16 cellular contexts compared by ENCODE assay signal in genomic region chr4:1784395-1784788, GRCh38. TPM values are rescaled to one million over a fixed set of nuclear protein-coding genes. Genes with fewer than 3 reads are reported as not detected.
"Had no signal": no experiment of that assay in that cellular context is flagged by ENCODE, and none has a peak within 500 bp of the region (broad histone marks: within the 10 kb centered on the region; RNA-seq: fewer than 3 reads in every experiment).

No MANE protein-coding gene starts in this region.

- H3K36me3 ChIP-seq: prostate gland, sigmoid colon, thoracic aorta had no signal

- H3K4me1 Mint-ChIP-seq: stimulated activated naive CD8-positive, alpha-beta T cell treated with anti-CD3 and anti-CD28 coated beads, Interleukin-15, amount 100 ng/mL, for 72 hours had no signal

- H3K36me3 Mint-ChIP-seq: activated CD4-positive, alpha-beta memory T cell treated with anti-CD3 and anti-CD28 coated beads for 36 hours; natural killer cell treated with Interleukin-12 subunit alpha and Interleukin-12 subunit beta and Interleukin-15 and Interleukin-18, amount 100 ng/mL, for 72 hours had no signal

- DNase-seq: activated CD4-positive, alpha-beta memory T cell treated with anti-CD3 and anti-CD28 coated beads for 36 hours; activated CD4-positive, alpha-beta T cell treated with anti-CD3 and anti-CD28 coated beads for 1 hour; activated naive CD4-positive, alpha-beta T cell; activated T-cell treated with anti-CD3 and anti-CD28 coated beads, Interleukin-2, amount 50 U/mL, for 48 hours; effector memory CD8-positive, alpha-beta T cell; occipital lobe; sigmoid colon; stimulated activated CD4-positive, alpha-beta T cell treated with anti-CD3 and anti-CD28 coated beads, Interleukin-12 subunit alpha, Interleukin-12 subunit beta, amount 100 ng/mL, for 4 hours; stimulated activated CD8-positive, alpha-beta memory T cell treated with anti-CD3 and anti-CD28 coated beads, Interleukin-4, amount 100 ng/mL, for 48 hours; stimulated activated naive CD8-positive, alpha-beta T cell treated with anti-CD3 and anti-CD28 coated beads, Interleukin-15, amount 100 ng/mL, for 72 hours had no signal

- H3K9me3 ChIP-seq: prostate gland, sigmoid colon, thoracic aorta had no signal

- ATAC-seq: effector memory CD8-positive, alpha-beta T cell; natural killer cell treated with Interleukin-12 subunit alpha and Interleukin-12 subunit beta and Interleukin-15 and Interleukin-18, amount 100 ng/mL, for 72 hours; stimulated activated naive CD8-positive, alpha-beta T cell treated with anti-CD3 and anti-CD28 coated beads, Interleukin-15, amount 100 ng/mL, for 72 hours had no signal

- H3K27ac Mint-ChIP-seq: activated CD4-positive, alpha-beta memory T cell treated with anti-CD3 and anti-CD28 coated beads for 36 hours; dendritic cell treated with granulocyte-macrophage colony-stimulating factor and Interleukin-4, amounts not matched to agents 40 ng/mL and 50 ng/mL, for 4 days; effector memory CD8-positive, alpha-beta T cell; natural killer cell treated with Interleukin-12 subunit alpha and Interleukin-12 subunit beta and Interleukin-15 and Interleukin-18, amount 100 ng/mL, for 72 hours had no signal

- FAIRE-seq: urothelium cell line had no signal

- H3K27ac ChIP-seq: epithelial cell of prostate, prostate gland, sigmoid colon, thoracic aorta had no signal

- H3K4me3 Mint-ChIP-seq: activated CD4-positive, alpha-beta memory T cell treated with anti-CD3 and anti-CD28 coated beads for 36 hours; dendritic cell treated with granulocyte-macrophage colony-stimulating factor and Interleukin-4, amounts not matched to agents 40 ng/mL and 50 ng/mL, for 4 days; effector memory CD8-positive, alpha-beta T cell; natural killer cell treated with Interleukin-12 subunit alpha and Interleukin-12 subunit beta and Interleukin-15 and Interleukin-18, amount 100 ng/mL, for 72 hours; stimulated activated naive CD8-positive, alpha-beta T cell treated with anti-CD3 and anti-CD28 coated beads, Interleukin-15, amount 100 ng/mL, for 72 hours had no signal

- H3K4me3 ChIP-seq: prostate gland, sigmoid colon, thoracic aorta had no signal

- H3K27me3 Mint-ChIP-seq: activated CD4-positive, alpha-beta memory T cell treated with anti-CD3 and anti-CD28 coated beads for 36 hours; effector memory CD8-positive, alpha-beta T cell; natural killer cell treated with Interleukin-12 subunit alpha and Interleukin-12 subunit beta and Interleukin-15 and Interleukin-18, amount 100 ng/mL, for 72 hours; stimulated activated naive CD8-positive, alpha-beta T cell treated with anti-CD3 and anti-CD28 coated beads, Interleukin-15, amount 100 ng/mL, for 72 hours had no signal

- H3K9me3 Mint-ChIP-seq: activated CD4-positive, alpha-beta memory T cell treated with anti-CD3 and anti-CD28 coated beads for 36 hours; dendritic cell treated with granulocyte-macrophage colony-stimulating factor and Interleukin-4, amounts not matched to agents 40 ng/mL and 50 ng/mL, for 4 days; effector memory CD8-positive, alpha-beta T cell; natural killer cell treated with Interleukin-12 subunit alpha and Interleukin-12 subunit beta and Interleukin-15 and Interleukin-18, amount 100 ng/mL, for 72 hours; stimulated activated naive CD8-positive, alpha-beta T cell treated with anti-CD3 and anti-CD28 coated beads, Interleukin-15, amount 100 ng/mL, for 72 hours had no signal

- H3K4me1 ChIP-seq: prostate gland, sigmoid colon had no signal

RNA-seq across cellular contexts. Expression of gene FGFR3, which starts 8.7 kb away (rescaled TPM):
- total RNA-seq: natural killer cell treated with Interleukin-12 subunit alpha and Interleukin-12 subunit beta and Interleukin-15 and Interleukin-18, amount 100 ng/mL, for 72 hours had no signal
